Comparison of ENCODE assay signal across 9 cellular contexts in the genomic region with DNA sequence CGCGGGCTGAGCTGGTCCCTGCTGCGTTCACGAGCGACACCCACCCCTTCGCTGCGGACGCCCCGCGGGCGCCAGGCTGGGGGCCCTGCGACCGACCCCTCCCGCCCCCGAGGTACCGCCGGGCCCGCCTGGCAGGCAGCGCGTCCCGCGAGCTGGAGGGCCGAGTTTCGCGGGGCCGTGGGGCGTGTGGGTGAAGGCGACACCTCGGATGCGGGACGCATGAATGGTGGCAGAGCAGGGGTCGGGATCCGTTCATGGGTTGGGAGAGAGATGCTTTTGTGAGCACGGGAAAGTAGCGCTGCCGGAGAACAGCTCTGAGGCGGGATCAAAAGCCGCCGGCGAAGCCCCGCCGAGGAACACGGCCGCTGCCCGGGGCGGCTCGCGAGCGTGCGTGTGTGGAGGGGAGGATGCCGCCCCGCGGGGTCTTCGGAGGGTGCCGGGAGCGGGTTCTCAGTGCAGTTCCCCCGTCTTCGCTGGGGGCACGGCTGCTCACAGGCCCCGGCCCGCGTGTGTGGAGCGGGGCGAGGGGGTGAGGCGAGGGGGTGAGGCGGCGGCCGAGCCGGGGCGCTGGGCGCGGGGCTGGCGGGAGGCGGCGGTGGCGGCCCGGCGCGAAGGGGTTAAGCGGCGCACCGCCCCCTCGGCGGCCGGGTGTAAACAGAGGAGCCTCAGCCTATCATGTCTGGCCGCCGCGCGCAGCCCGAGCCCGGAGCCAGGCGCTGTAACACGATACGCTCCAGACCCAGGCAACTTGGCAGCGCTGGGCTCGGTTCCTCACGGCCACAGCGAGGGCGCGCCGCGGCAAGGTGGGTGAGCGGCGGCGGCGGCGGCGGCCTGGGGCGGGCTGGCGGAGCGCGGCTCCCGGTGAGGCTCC.
DNase-seq lines count a peak whose midpoint lies in the region; ATAC-seq lines count a peak whose summit lies in the region.
"Had no signal": no experiment of that assay in that cellular context is flagged by ENCODE, and none has a peak within 500 bp of the region (broad histone marks: within the 10 kb centered on the region; RNA-seq: fewer than 3 reads in every experiment).

No MANE protein-coding gene starts in this region.

- no peak overlapping the region for H2AK5ac ChIP-seq in mesendoderm (ENCODE audit: low read length)

- no peak for DNase-seq in activated CD4-positive, CD25-positive, alpha-beta regulatory T cell treated with anti-CD3 and anti-CD28 coated beads, Interleukin-2, amount 50 U/mL, for 72 hours
- peak; percentile 73 for DNase-seq in NCI-H2196 (lab: John Stamatoyannopoulos, UW; ENCODE audit: unreplicated experiment)
- DNase-seq in activated CD8-positive, alpha-beta memory T cell treated with anti-CD3 and anti-CD28 coated beads, Interleukin-2, amount 50 U/mL, for 48 hours: peak; percentile 69
- DNase-seq in epithelial cell of prostate (ENCODE audit: low read depth, low spot score): peak; percentile 22
- DNase-seq in mesendoderm: peak; percentile 97
- peak; percentile 5 to 26 for DNase-seq in stimulated activated CD8-positive, alpha-beta memory T cell treated with anti-CD3 and anti-CD28 coated beads, Interleukin-15, amount 100 ng/mL, for 48 hours (ENCODE audit: low read depth in 2 of 2)

- peak overlapping the region; percentile 65 for H3K4me3 ChIP-seq in mesendoderm (ENCODE audit: low read length)

- peak overlapping the region; percentile 6 for H3K23ac ChIP-seq in mesendoderm (ENCODE audit: low read length)

- no peak overlapping the region for H4K8ac ChIP-seq in mesendoderm (ENCODE audit: low read depth, low read length)

- H3K9ac ChIP-seq in mesendoderm (ENCODE audit: low read length): peak overlapping the region; percentile 74

- peak overlapping the region; percentile 83 for H3K4me2 ChIP-seq in mesendoderm (ENCODE audit: low read length)

- H3K27ac ChIP-seq in epithelial cell of prostate (no peak overlapping the region), mesendoderm (ENCODE audit: low read depth, low read length) (peak overlapping the region; percentile 87)
- H3K27ac ChIP-seq: C4-2B had no signal

- H3K79me1 ChIP-seq in mesendoderm (ENCODE audit: low read length): peaks cover 2% of the 10 kb centered on the region

- H2BK5ac ChIP-seq in mesendoderm (ENCODE audit: low read length): no peak overlapping the region

- no peaks in the 10 kb centered on the region for H3K27me3 ChIP-seq in mesendoderm (ENCODE audit: insufficient read depth, low read length, poor library complexity)

- H3K56ac ChIP-seq in mesendoderm (ENCODE audit: low read length): peak overlapping the region; percentile 92

- no peaks in the 10 kb centered on the region for H3K4me1 ChIP-seq in mesendoderm (ENCODE audit: control insufficient read depth, low read depth, low read length)

- peak; percentile 82 to 85 for ATAC-seq in activated CD4-positive, CD25-positive, alpha-beta regulatory T cell treated with anti-CD3 and anti-CD28 coated beads, Interleukin-2, amount 50 U/mL, for 24 hours
- peak; percentile 92 for ATAC-seq in HG03045 (IDR thresholded peaks at IDR 0.05; ENCODE audit: unreplicated experiment)

- no peaks in the 10 kb centered on the region for H3K36me3 ChIP-seq in mesendoderm (ENCODE audit: control insufficient read depth, insufficient read depth, low read length)

- H2BK120ac ChIP-seq in mesendoderm (ENCODE audit: low read depth, low read length): peak overlapping the region; percentile 17

- peak overlapping the region; percentile 60 for H3K18ac ChIP-seq in mesendoderm (ENCODE audit: low read length)

- H2BK15ac ChIP-seq in mesendoderm (replicated peaks; ENCODE audit: low read depth): no peak overlapping the region

- H3K79me2 ChIP-seq in mesendoderm (ENCODE audit: control insufficient read depth, insufficient read depth, low read length): peaks cover 8% of the 10 kb centered on the region

- H3K4ac ChIP-seq in mesendoderm (ENCODE audit: low read depth, low read length): no peak overlapping the region

- no CpG with 5 or more reads among the region's 113 CpGs for WGBS in mesendoderm (ENCODE audit: extremely low coverage, insufficient coverage, low lambda C conversion rate)

- no peak overlapping the region for H4K5ac ChIP-seq in mesendoderm (ENCODE audit: low read length)
